16 cellular contexts compared by ENCODE assay signal in the genomic region with DNA sequence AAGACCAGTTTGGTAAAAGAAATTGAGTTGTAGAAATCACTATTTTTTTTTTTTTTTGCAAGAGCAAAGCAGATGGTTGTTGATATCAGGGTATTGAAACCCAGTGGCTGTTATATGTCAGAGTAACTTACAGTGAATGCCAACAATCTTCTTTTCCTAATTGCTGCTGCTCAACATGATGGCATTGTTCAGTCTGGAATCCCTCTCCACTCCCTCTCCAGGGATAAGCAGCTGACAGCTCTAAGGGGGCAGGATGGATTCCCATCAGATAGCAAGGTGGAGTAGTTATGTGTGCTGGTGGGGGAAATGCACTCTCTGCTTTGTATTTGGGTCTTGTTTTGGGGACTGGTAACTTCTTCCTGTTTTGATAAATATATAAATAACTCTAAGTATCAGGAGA.
DNase-seq lines count a peak whose midpoint lies in the region; ATAC-seq and TF ChIP-seq lines count a peak whose summit lies in the region.
"Had no signal": no experiment of that assay in that cellular context is flagged by ENCODE, and none has a peak within 500 bp of the region (broad histone marks: within the 10 kb centered on the region; RNA-seq: fewer than 3 reads in every experiment).

No MANE protein-coding gene starts in this region.

- H3K4me2 ChIP-seq in osteoblast (ENCODE audit: insufficient read depth, low read length): no peak overlapping the region

- no peaks in the 10 kb centered on the region for H3K27me3 ChIP-seq in osteoblast (ENCODE audit: insufficient read depth, low read length)
- no peaks in the 10 kb centered on the region for H3K27me3 ChIP-seq in tibial nerve
- H3K27me3 ChIP-seq in effector memory CD4-positive, alpha-beta T cell (replicated peaks; ENCODE audit: control insufficient read depth, insufficient read depth, low read length, poor library complexity, severe bottlenecking): no peaks in the 10 kb centered on the region

- no peak overlapping the region for H2AFZ ChIP-seq in osteoblast (ENCODE audit: low read length)

- H3K36me3 ChIP-seq in osteoblast (ENCODE audit: insufficient read depth, low read length) (no peaks in the 10 kb centered on the region), tibial nerve (no peaks in the 10 kb centered on the region)
- H3K36me3 ChIP-seq in effector memory CD4-positive, alpha-beta T cell (ENCODE audit: control insufficient read depth, insufficient read depth, low read length): no peaks in the 10 kb centered on the region
- H3K36me3 ChIP-seq: HAP-1 had no signal

- H4K20me1 ChIP-seq in osteoblast (ENCODE audit: insufficient read depth, low read length): no peaks in the 10 kb centered on the region

- no peaks in the 10 kb centered on the region for H3K79me2 ChIP-seq in osteoblast (ENCODE audit: insufficient read depth, low read length)

- H3K4me1 ChIP-seq in osteoblast (ENCODE audit: insufficient read depth, low read length) (no peaks in the 10 kb centered on the region), tibial nerve (peaks cover 0 to 13% (median 2%) of the 10 kb centered on the region in 4 donors)
- H3K4me1 ChIP-seq in effector memory CD4-positive, alpha-beta T cell (ENCODE audit: control insufficient read depth, insufficient read depth, low read length, poor library complexity, severe bottlenecking): no peaks in the 10 kb centered on the region
- H3K4me1 ChIP-seq: HAP-1 had no signal

- DNase-seq in Right ventricle myocardium inferior (ENCODE audit: missing footprints): no peak
- no peak for DNase-seq in cardiac septum (ENCODE audit: low spot score)
- DNase-seq in NCI-H2227 treated with DMSO at 0.1 percent for 48 hours (lab: John Stamatoyannopoulos, UW): peak; percentile 12
- peak; percentile 37 for DNase-seq in osteoblast (ENCODE audit: insufficient read length, low spot score, missing footprints)
- no peak for DNase-seq in tibial nerve (ENCODE audit: low spot score in 2 of 2)
- DNase-seq in effector memory CD4-positive, alpha-beta T cell: no peak
- DNase-seq: DMS79, MM.1S, NCI-H2081 treated with DMSO at 0.1 percent for 48 hours, NCI-H510A treated with DMSO at 0.1 percent for 48 hours, PC-3 had no signal

- no peak for TF ChIP-seq POLR2A in tibial nerve (IDR thresholded peaks at IDR 0.05)

- no peak overlapping the region for H3K4me3 ChIP-seq in osteoblast (ENCODE audit: insufficient read depth, low read length)
- no peak overlapping the region for H3K4me3 ChIP-seq in tibial nerve
- no peak overlapping the region for H3K4me3 ChIP-seq in effector memory CD4-positive, alpha-beta T cell (ENCODE audit: insufficient read depth, low read depth, low read length, poor library complexity, severe bottlenecking)
- H3K4me3 ChIP-seq: GM12878, HAP-1 had no signal

- TF ChIP-seq CTCF in osteoblast (IDR thresholded peaks at IDR 0.05; ENCODE audit: extremely low read depth, low read depth, low read length) (no peak), tibial nerve (IDR thresholded peaks at IDR 0.05) (no peak)

- ATAC-seq in Right ventricle myocardium inferior (peak; percentile 89), SK-N-SH treated with all-trans-retinoic acid at 6 μM for 48 hours (peak; percentile 32; the same call in 1 of the 3 replicates), HG03025 (IDR thresholded peaks at IDR 0.05; ENCODE audit: low FRiP score, unreplicated experiment) (no peak)

- no peak for TF ChIP-seq EP300 in tibial nerve (IDR thresholded peaks at IDR 0.05)

- H3K27ac ChIP-seq in osteoblast (ENCODE audit: low read depth, low read length) (no peak overlapping the region), tibial nerve (no peak overlapping the region)
- no peak overlapping the region for H3K27ac ChIP-seq in effector memory CD4-positive, alpha-beta T cell (ENCODE audit: insufficient read depth, low read length, poor library complexity, severe bottlenecking)
- H3K27ac ChIP-seq: C4-2B had no signal

- intact Hi-C loops in Right ventricle myocardium inferior (cut with DNase I) (no loop called here), cardiac septum (cut with DNase I) (no loop called here)

- H3K9me3 ChIP-seq in osteoblast (ENCODE audit: low read depth, low read length) (no peaks in the 10 kb centered on the region), tibial nerve (no peaks in the 10 kb centered on the region)
- no peaks in the 10 kb centered on the region for H3K9me3 ChIP-seq in effector memory CD4-positive, alpha-beta T cell (ENCODE audit: control insufficient read depth, low read length)
- H3K9me3 ChIP-seq: HAP-1 had no signal

TF ChIP-seq in SK-N-SH treated with all-trans-retinoic acid at 6 μM for 48 hours, 23 proteins besides CTCF, POLR2A, EP300 and RAD21:
- TF ChIP-seq, protein P1, sequence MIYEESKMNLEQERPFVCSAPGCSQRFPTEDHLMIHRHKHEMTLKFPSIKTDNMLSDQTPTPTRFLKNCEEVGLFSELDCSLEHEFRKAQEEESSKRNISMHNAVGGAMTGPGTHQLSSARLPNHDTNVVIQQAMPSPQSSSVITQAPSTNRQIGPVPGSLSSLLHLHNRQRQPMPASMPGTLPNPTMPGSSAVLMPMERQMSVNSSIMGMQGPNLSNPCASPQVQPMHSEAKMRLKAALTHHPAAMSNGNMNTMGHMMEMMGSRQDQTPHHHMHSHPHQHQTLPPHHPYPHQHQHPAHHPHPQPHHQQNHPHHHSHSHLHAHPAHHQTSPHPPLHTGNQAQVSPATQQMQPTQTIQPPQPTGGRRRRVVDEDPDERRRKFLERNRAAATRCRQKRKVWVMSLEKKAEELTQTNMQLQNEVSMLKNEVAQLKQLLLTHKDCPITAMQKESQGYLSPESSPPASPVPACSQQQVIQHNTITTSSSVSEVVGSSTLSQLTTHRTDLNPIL (CRISPR knock-in tag; IDR thresholded peaks at IDR 0.05; ENCODE audit: low read depth): peak; percentile 54; the same call in 1 of the 2 replicates
- TF ChIP-seq ISL1 (CRISPR knock-in tag; IDR thresholded peaks at IDR 0.05) (peak; percentile 92), PPARA (CRISPR knock-in tag; IDR thresholded peaks at IDR 0.05; ENCODE audit: borderline replicate concordance) (no peak), ZC3H10 (CRISPR knock-in tag; IDR thresholded peaks at IDR 0.05) (no peak), ZFP3 (CRISPR knock-in tag; IDR thresholded peaks at IDR 0.05) (peak; percentile 30; the same call in 1 of the 2 replicates), TCF4 (CRISPR knock-in tag; IDR thresholded peaks at IDR 0.05; ENCODE audit: borderline replicate concordance) (peak; percentile 58), SNAI2 (CRISPR knock-in tag; IDR thresholded peaks at IDR 0.05) (peak; percentile 74; the same call in 1 of the 2 replicates)
- TF ChIP-seq, protein P2, sequence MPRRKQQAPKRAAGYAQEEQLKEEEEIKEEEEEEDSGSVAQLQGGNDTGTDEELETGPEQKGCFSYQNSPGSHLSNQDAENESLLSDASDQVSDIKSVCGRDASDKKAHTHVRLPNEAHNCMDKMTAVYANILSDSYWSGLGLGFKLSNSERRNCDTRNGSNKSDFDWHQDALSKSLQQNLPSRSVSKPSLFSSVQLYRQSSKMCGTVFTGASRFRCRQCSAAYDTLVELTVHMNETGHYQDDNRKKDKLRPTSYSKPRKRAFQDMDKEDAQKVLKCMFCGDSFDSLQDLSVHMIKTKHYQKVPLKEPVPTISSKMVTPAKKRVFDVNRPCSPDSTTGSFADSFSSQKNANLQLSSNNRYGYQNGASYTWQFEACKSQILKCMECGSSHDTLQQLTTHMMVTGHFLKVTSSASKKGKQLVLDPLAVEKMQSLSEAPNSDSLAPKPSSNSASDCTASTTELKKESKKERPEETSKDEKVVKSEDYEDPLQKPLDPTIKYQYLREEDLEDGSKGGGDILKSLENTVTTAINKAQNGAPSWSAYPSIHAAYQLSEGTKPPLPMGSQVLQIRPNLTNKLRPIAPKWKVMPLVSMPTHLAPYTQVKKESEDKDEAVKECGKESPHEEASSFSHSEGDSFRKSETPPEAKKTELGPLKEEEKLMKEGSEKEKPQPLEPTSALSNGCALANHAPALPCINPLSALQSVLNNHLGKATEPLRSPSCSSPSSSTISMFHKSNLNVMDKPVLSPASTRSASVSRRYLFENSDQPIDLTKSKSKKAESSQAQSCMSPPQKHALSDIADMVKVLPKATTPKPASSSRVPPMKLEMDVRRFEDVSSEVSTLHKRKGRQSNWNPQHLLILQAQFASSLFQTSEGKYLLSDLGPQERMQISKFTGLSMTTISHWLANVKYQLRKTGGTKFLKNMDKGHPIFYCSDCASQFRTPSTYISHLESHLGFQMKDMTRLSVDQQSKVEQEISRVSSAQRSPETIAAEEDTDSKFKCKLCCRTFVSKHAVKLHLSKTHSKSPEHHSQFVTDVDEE (CRISPR knock-in tag; IDR thresholded peaks at IDR 0.05): peak; percentile 66

Comparison
In these comparisons a context has a peak if more than half of its experiments do, and no peak if none do; other contexts are left out.
1. DNase-seq: peak in NCI-H2227 treated with DMSO at 0.1 percent for 48 hours (single experiment) and osteoblast (single experiment); none in Right ventricle myocardium inferior (single experiment), cardiac septum (single experiment), tibial nerve (0 of 2) and effector memory CD4-positive, alpha-beta T cell (0 of 3).